In genomic region chr12:117328556-117329100, GRCh38 we compare ENCODE assay signal across 16 cellular contexts. TPM values are rescaled to one million over a fixed set of nuclear protein-coding genes. Genes with fewer than 3 reads are reported as not detected.
DNase-seq lines count a peak whose midpoint lies in the region; ATAC-seq and TF ChIP-seq lines count a peak whose summit lies in the region.
"Had no signal": no experiment of that assay in that cellular context is flagged by ENCODE, and none has a peak within 500 bp of the region (broad histone marks: within the 10 kb centered on the region; RNA-seq: fewer than 3 reads in every experiment).

No MANE protein-coding gene starts in this region.

- no TSS peak for BruUV-seq in A673 (replicated peaks; lab: Mats Ljungman, UMichigan)

- ATAC-seq in HG03280 (IDR thresholded peaks at IDR 0.05; ENCODE audit: unreplicated experiment), result no peak

- peak overlapping the region; percentile 27 for H3K27ac ChIP-seq in A673 (ENCODE audit: low read depth, low read length, poor library complexity, severe bottlenecking)

- H3K27me3 ChIP-seq in A673 (replicated peaks; ENCODE audit: insufficient read depth, low read depth, low read length, poor library complexity), result no peaks in the 10 kb centered on the region

- H3K4me3 ChIP-seq in A673 (ENCODE audit: low read depth, low read length, poor library complexity, severe bottlenecking) (no peak overlapping the region), epithelial cell of esophagus (ENCODE audit: low read length) (no peak overlapping the region)

- intact Hi-C loops in A673 (cut with micrococcal nuclease; ENCODE audit: unreplicated experiment), result no loop called here

- TF ChIP-seq CTCF in A673 (conservative IDR thresholded peaks at IDR 0.05; ENCODE audit: low read depth, low read length) (no peak), epithelial cell of esophagus (IDR thresholded peaks at IDR 0.05; ENCODE audit: insufficient read depth, low read depth, low read length, missing control alignments) (no peak)

- no peaks in the 10 kb centered on the region for H3K9me3 ChIP-seq in A673 (ENCODE audit: low read depth, low read length, poor library complexity, severe bottlenecking)
- H3K9me3 ChIP-seq: SK-N-SH had no signal

- DNase-seq in A673 (ENCODE audit: low spot score), result peak; percentile 58
- peak; percentile 41 for DNase-seq in NCI-H1694 (lab: John Stamatoyannopoulos, UW)
- DNase-seq in NCI-H524 (lab: John Stamatoyannopoulos, UW), result peak; percentile 74 to 88
- peak; percentile 44 for DNase-seq in epithelial cell of esophagus (ENCODE audit: low read depth)
- no peak for DNase-seq in stimulated activated CD4-positive, alpha-beta T cell treated with anti-CD3 and anti-CD28 coated beads, Interleukin-2, amount 100 ng/mL, for 24 hours
- DNase-seq in NOMO-1 (lab: John Stamatoyannopoulos, UW; ENCODE audit: unreplicated experiment in 2 of 2), result no peak
- DNase-seq: CD4-positive, alpha-beta T cell; EL; GOT3; NCI-H1930; NCI-H446; Right ventricle myocardium superior; SK-N-SH; T-helper 1 cell had no signal

- POLR2A ChIA-PET in A673 (lab: Charles Lee; ENCODE audit: low non-redundant PET), result no interaction called here

- CTCF ChIA-PET in A673 (lab: Charles Lee), result no interaction called here

- peaks cover 32% of the 10 kb centered on the region for H3K4me1 ChIP-seq in A673 (ENCODE audit: insufficient read depth, low read length, poor library complexity, severe bottlenecking)

- H3K36me3 ChIP-seq in A673 (ENCODE audit: insufficient read depth, low read length, poor library complexity, severe bottlenecking), result peaks cover 7% of the 10 kb centered on the region

RNA-seq across cellular contexts. Expression of gene NOS1, which starts 32.8 kb away (rescaled TPM):
- 18.0 and 25.2 TPM in 2 replicates for total RNA-seq in A673 (2021)
- total RNA-seq: B cell; CD4-positive, alpha-beta T cell had no signal

Comparison
In these comparisons a context has a peak if more than half of its experiments do, and no peak if none do; other contexts are left out.
1. DNase-seq: peak in A673 (single experiment), NCI-H1694 (single experiment), NCI-H524 (2 of 2) and epithelial cell of esophagus (single experiment); none in stimulated activated CD4-positive, alpha-beta T cell treated with anti-CD3 and anti-CD28 coated beads, Interleukin-2, amount 100 ng/mL, for 24 hours (0 of 2) and NOMO-1 (0 of 2).